ENCODE assay signal across 8 cellular contexts in the genomic region with DNA sequence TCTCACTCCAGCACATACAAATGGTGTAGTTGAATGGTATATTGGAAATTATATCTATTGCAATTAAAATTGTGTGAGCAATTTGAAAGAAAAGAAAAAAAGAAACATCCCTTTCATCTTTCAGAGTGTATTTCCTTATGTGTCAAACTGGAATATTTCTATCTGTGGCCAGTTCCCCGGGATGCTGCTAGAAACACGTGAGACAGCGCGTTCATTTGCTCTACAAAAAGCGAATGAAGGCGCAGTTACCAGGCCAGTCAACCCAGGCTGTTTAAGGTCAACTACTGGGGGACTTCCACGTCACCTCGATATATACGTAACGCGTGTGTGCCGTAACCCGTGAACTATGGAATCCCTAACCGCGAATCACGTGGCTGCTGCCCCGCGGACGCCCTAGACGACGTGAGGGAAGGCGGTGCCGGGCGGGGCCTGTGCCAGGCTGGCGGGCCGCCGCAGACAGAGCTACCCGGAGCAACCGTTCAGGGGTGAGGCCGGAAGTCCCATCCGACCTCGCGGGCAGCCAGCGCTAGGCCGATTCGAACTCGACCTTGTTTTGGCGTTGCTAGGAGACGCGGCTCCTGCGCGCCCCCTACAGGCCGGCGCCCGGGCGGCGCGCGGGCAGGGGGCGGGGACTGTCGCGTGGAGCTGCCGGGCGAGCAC. TPM values are rescaled to one million over a fixed set of nuclear protein-coding genes. Genes with fewer than 3 reads are reported as not detected.
DNase-seq lines count a peak whose midpoint lies in the region; ATAC-seq and TF ChIP-seq lines count a peak whose summit lies in the region.

No MANE protein-coding gene starts in this region.

- peak; percentile 96 for DNase-seq in GM12865 (ENCODE audit: low read depth)
- peak; percentile 91 for DNase-seq in NCI-H1105 treated with DMSO at 0.1 percent for 48 hours (lab: John Stamatoyannopoulos, UW)
- DNase-seq in T follicular helper cell (ENCODE audit: low read depth): peak; percentile 95
- DNase-seq in adrenal gland: peak; percentile 92 to 96 (median 96)
- DNase-seq in left ventricle myocardium inferior: peak; percentile 90
- peak; percentile 94 for DNase-seq in progenitor cell of endocrine pancreas (ENCODE audit: low spot score, unreplicated experiment)
- DNase-seq in ureter (ENCODE audit: low spot score): peak; percentile 93

- peak; percentile 91 for TF ChIP-seq CTCF in GM12865 (IDR thresholded peaks at IDR 0.05; ENCODE audit: insufficient read depth, low read depth, low read length, missing control alignments)
- TF ChIP-seq CTCF in adrenal gland (IDR thresholded peaks at IDR 0.05): peak; percentile 45 to 99 (median 78)
- TF ChIP-seq CTCF in left ventricle myocardium inferior (IDR thresholded peaks at IDR 0.05; ENCODE audit: borderline replicate concordance): peak; percentile 96
- peak; percentile 98 for TF ChIP-seq CTCF in progenitor cell of endocrine pancreas (IDR thresholded peaks at IDR 0.05; ENCODE audit: unreplicated experiment)

- H3K27ac ChIP-seq in adrenal gland (peak overlapping the region; percentile 14 to 95 (median 85)), left ventricle myocardium inferior (replicated peaks) (peak overlapping the region; percentile 91)

- H3K9me3 ChIP-seq in adrenal gland (replicated peaks in 1 of 3): no peaks in the 10 kb centered on the region
- H3K9me3 ChIP-seq in left ventricle myocardium inferior (replicated peaks): no peaks in the 10 kb centered on the region

- intact Hi-C loops in adrenal gland (cut with DNase I) (loop anchor here in 1 of 2 donors (10.0 kb wide), 1 partner anchor 578 kb away; no protein-coding TSS in a partner anchor), left ventricle myocardium inferior (cut with micrococcal nuclease) (loop anchor here (5.0 kb wide), 1 partner anchor 491 kb away; no protein-coding TSS in a partner anchor)

- H3K36me3 ChIP-seq in adrenal gland (replicated peaks in 1 of 2) (no peaks in the 10 kb centered on the region), left ventricle myocardium inferior (no peaks in the 10 kb centered on the region)

- H3K4me3 Mint-ChIP-seq in progenitor cell of endocrine pancreas (ENCODE audit: low read depth): peak overlapping the region; percentile 88

- H3K4me1 ChIP-seq in adrenal gland (replicated peaks in 1 of 2): peaks cover 0 to 5% of the 10 kb centered on the region in 2 donors
- peaks cover 42% of the 10 kb centered on the region for H3K4me1 ChIP-seq in left ventricle myocardium inferior

- H3K27me3 Mint-ChIP-seq in progenitor cell of endocrine pancreas: no peaks in the 10 kb centered on the region

- H3K27me3 ChIP-seq in adrenal gland (no peaks in the 10 kb centered on the region), left ventricle myocardium inferior (ENCODE audit: low read depth) (no peaks in the 10 kb centered on the region)

- peak; percentile 77 for ATAC-seq in HG02678 (IDR thresholded peaks at IDR 0.05; ENCODE audit: unreplicated experiment)

- TF ChIP-seq POLR2A in adrenal gland (IDR thresholded peaks at IDR 0.05): peak in 1 of 2 donors; percentile 23

- peaks cover 18% of the 10 kb centered on the region for H3K4me1 Mint-ChIP-seq in progenitor cell of endocrine pancreas (ENCODE audit: low read depth)

- 2 to 18% (median 8%) methylated on average over 10 to 54 of the region's 54 CpGs for WGBS in adrenal gland, 4 donors

- H3K9me3 Mint-ChIP-seq in progenitor cell of endocrine pancreas (ENCODE audit: low read depth): no peaks in the 10 kb centered on the region

- no peaks in the 10 kb centered on the region for H3K36me3 Mint-ChIP-seq in progenitor cell of endocrine pancreas (ENCODE audit: insufficient read depth)

- peak overlapping the region; percentile 98 for H3K27ac Mint-ChIP-seq in progenitor cell of endocrine pancreas

- H3K4me3 ChIP-seq in GM12865 (ENCODE audit: low read depth, low read length) (peak overlapping the region; percentile 93), adrenal gland (peak overlapping the region in 3 of 4 donors; percentile 64 to 89 (median 79)), left ventricle myocardium inferior (peak overlapping the region; percentile 89)

RNA-seq across cellular contexts. Expression of a gene that starts 1.1 kb away (rescaled TPM):
- total RNA-seq in adrenal gland (10 to 100 TPM in 4 of 8 donors, 1 to 10 TPM in 4; 8.9 to 27.8 (median 10.1) TPM), left ventricle myocardium inferior (11.5 TPM), progenitor cell of endocrine pancreas (10.9 and 12.6 TPM in 2 replicates), ureter (22.6 TPM)
- polyA plus RNA-seq in adrenal gland: 10 to 100 TPM in 1 of 3 donors, 1 to 10 TPM in 2; 7.7 to 12.4 (median 8.1) TPM

Comparison
In these comparisons a context has a peak if more than half of its experiments do, and no peak if none do; other contexts are left out.
1. Peak in every context shown above with its lines: DNase-seq, ATAC-seq, H3K4me3 ChIP-seq and H3K27ac ChIP-seq.